ENCODE assay signal across 21 cellular contexts in the genomic region with DNA sequence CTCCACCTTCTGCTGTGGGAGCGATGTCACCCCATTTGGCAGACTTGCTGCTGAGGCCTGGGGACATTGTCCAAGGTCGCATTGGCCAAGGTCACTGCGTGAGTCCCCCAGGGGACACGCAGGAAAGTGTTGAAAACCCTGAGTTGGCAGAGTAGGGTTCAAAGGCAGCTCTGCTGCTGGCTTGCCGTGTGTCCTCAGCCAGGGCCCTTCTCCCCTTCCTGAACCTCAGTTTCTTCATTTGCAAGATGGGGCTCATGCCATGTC. TPM values are rescaled to one million over a fixed set of nuclear protein-coding genes. Genes with fewer than 3 reads are reported as not detected.
"Had no signal": no experiment of that assay in that cellular context is flagged by ENCODE, and none has a peak within 500 bp of the region (broad histone marks: within the 10 kb centered on the region; RNA-seq: fewer than 3 reads in every experiment).

No MANE protein-coding gene starts in this region.

- H3K36me3 Mint-ChIP-seq: naive thymus-derived CD8-positive, alpha-beta T cell; stimulated activated memory B cell treated with anti-CD40 and anti-IgM and Interleukin-4, amounts not matched to agents 10 μg/mL and 1 μg/mL and 100 μg/mL, for 72 hours had no signal

- DNase-seq: dorsolateral prefrontal cortex; effector CD4-positive, alpha-beta T cell; hypothalamus; naive thymus-derived CD8-positive, alpha-beta T cell; nephron progenitor cell; occipital lobe; ovary; posterior cingulate gyrus; psoas muscle; spleen; stimulated activated CD4-positive, alpha-beta T cell treated with anti-CD3 and anti-CD28 coated beads, Interleukin-4, amount 100 ng/mL, for 4 hours; thyroid gland; trophoblast cell had no signal

- H3K27me3 ChIP-seq: ovary, thyroid gland, vagina had no signal

- FAIRE-seq: frontal cortex, keratinocyte had no signal

- H3K4me1 Mint-ChIP-seq: nephron progenitor cell; stimulated activated memory B cell treated with anti-CD40 and anti-IgM and Interleukin-4, amounts not matched to agents 10 μg/mL and 1 μg/mL and 100 μg/mL, for 72 hours had no signal

- H3K4me3 Mint-ChIP-seq: naive thymus-derived CD8-positive, alpha-beta T cell; nephron progenitor cell; stimulated activated memory B cell treated with anti-CD40 and anti-IgM and Interleukin-4, amounts not matched to agents 10 μg/mL and 1 μg/mL and 100 μg/mL, for 72 hours; stimulated activated naive CD8-positive, alpha-beta T cell treated with anti-CD3 and anti-CD28 coated beads, Interleukin-15, Interleukin-2, amounts not matched to agents 100 ng/mL and 50 ng/mL, for 24 hours had no signal

- H3K4me1 ChIP-seq: psoas muscle, suprapubic skin had no signal

- H3K9me3 Mint-ChIP-seq: naive thymus-derived CD8-positive, alpha-beta T cell; nephron progenitor cell; stimulated activated memory B cell treated with anti-CD40 and anti-IgM and Interleukin-4, amounts not matched to agents 10 μg/mL and 1 μg/mL and 100 μg/mL, for 72 hours; stimulated activated naive CD8-positive, alpha-beta T cell treated with anti-CD3 and anti-CD28 coated beads, Interleukin-15, Interleukin-2, amounts not matched to agents 100 ng/mL and 50 ng/mL, for 24 hours had no signal

- H3K27ac ChIP-seq: dorsolateral prefrontal cortex, ovary, psoas muscle, skin epidermis, spleen, suprapubic skin, thyroid gland, vagina had no signal

- H3K36me3 ChIP-seq: ovary, thyroid gland had no signal

- H3K9me3 ChIP-seq: ovary, psoas muscle, spleen, suprapubic skin, thyroid gland, vagina had no signal

- H3K4me3 ChIP-seq: dorsolateral prefrontal cortex, ovary, psoas muscle, skin epidermis, spleen, suprapubic skin, thyroid gland, vagina had no signal

- H3K27ac Mint-ChIP-seq: naive thymus-derived CD8-positive, alpha-beta T cell; nephron progenitor cell; stimulated activated memory B cell treated with anti-CD40 and anti-IgM and Interleukin-4, amounts not matched to agents 10 μg/mL and 1 μg/mL and 100 μg/mL, for 72 hours; stimulated activated naive CD8-positive, alpha-beta T cell treated with anti-CD3 and anti-CD28 coated beads, Interleukin-15, Interleukin-2, amounts not matched to agents 100 ng/mL and 50 ng/mL, for 24 hours had no signal

- ATAC-seq: naive thymus-derived CD8-positive, alpha-beta T cell; psoas muscle; right cardiac atrium; stimulated activated memory B cell treated with anti-CD40 and anti-IgM and Interleukin-4, amounts not matched to agents 10 μg/mL and 1 μg/mL and 100 μg/mL, for 72 hours had no signal

RNA-seq across cellular contexts. Expression of a gene that starts 14.0 kb away (rescaled TPM):
- total RNA-seq: naive thymus-derived CD8-positive, alpha-beta T cell had no signal
- polyA plus RNA-seq: naive thymus-derived CD8-positive, alpha-beta T cell had no signal
